20 cellular contexts compared by ENCODE assay signal in the genomic region with DNA sequence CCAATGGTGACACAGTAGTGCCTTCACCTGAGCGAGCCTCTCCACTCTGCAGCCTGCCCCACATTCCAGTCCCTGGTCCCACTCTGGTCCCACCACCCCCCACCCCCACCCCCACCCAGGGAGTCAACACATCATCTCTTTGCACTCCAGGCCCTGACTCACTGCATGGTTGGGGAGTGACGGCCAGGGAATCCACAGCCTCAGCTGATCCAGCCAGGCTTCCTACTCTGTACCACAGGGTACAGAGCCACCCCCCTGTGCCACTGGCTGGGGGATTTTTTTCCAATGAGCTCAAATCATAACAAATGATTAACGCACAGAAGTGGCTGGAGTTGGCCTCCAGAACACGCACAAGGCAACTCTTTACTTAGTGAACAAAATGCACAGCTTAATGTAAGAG.
DNase-seq lines count a peak whose midpoint lies in the region; ATAC-seq and TF ChIP-seq lines count a peak whose summit lies in the region.
"Had no signal": no experiment of that assay in that cellular context is flagged by ENCODE, and none has a peak within 500 bp of the region (broad histone marks: within the 10 kb centered on the region; RNA-seq: fewer than 3 reads in every experiment).

No MANE protein-coding gene starts in this region.

- H3K4me1 ChIP-seq in SJSA1 (replicated peaks) (peaks cover 6% of the 10 kb centered on the region), smooth muscle cell (ENCODE audit: low read depth) (no peaks in the 10 kb centered on the region)
- H3K4me1 ChIP-seq: BLaER1 treated with 17β-estradiol and CSF1 and Interleukin-3, amounts not matched to agents 10 nM and 100 nM; foreskin keratinocyte; pancreas had no signal

- no peaks in the 10 kb centered on the region for H4K20me1 ChIP-seq in smooth muscle cell (ENCODE audit: low read depth)
- H4K20me1 ChIP-seq: BLaER1 treated with 17β-estradiol and CSF1 and Interleukin-3, amounts not matched to agents 10 nM and 100 nM had no signal

- ATAC-seq in activated T-cell treated with anti-CD3 and anti-CD28 coated beads, Interleukin-2, amount 50 U/mL, for 72 hours (replicated peaks in 1 of 2) = no peak
- ATAC-seq in GM18868 (IDR thresholded peaks at IDR 0.05; ENCODE audit: unreplicated experiment) = no peak
- ATAC-seq in GM18511 (IDR thresholded peaks at IDR 0.05; ENCODE audit: unreplicated experiment) = no peak
- ATAC-seq: activated naive CD8-positive, alpha-beta T cell treated with anti-CD3 and anti-CD28 coated beads, Interleukin-2, amount 50 U/mL, for 24 hours; foreskin keratinocyte; pancreas; T-cell; WTC11 had no signal

- H3K27me3 Mint-ChIP-seq in activated T-cell treated with anti-CD3 and anti-CD28 coated beads, Interleukin-2, amount 50 U/mL, for 72 hours (ENCODE audit: low read depth) = peaks cover 5% of the 10 kb centered on the region
- H3K27me3 Mint-ChIP-seq: activated naive CD8-positive, alpha-beta T cell treated with anti-CD3 and anti-CD28 coated beads, Interleukin-2, amount 50 U/mL, for 24 hours had no signal

- H3F3A ChIP-seq in smooth muscle cell (ENCODE audit: low read depth) = no peaks in the 10 kb centered on the region

- H3K4me1 Mint-ChIP-seq in activated T-cell treated with anti-CD3 and anti-CD28 coated beads, Interleukin-2, amount 50 U/mL, for 72 hours (ENCODE audit: low read depth) = no peaks in the 10 kb centered on the region
- H3K4me1 Mint-ChIP-seq: activated naive CD8-positive, alpha-beta T cell treated with anti-CD3 and anti-CD28 coated beads, Interleukin-2, amount 50 U/mL, for 24 hours; H9; T-cell; WTC11 had no signal

- H3K27ac Mint-ChIP-seq in activated T-cell treated with anti-CD3 and anti-CD28 coated beads, Interleukin-2, amount 50 U/mL, for 72 hours = no peak overlapping the region
- H3K27ac Mint-ChIP-seq: activated naive CD8-positive, alpha-beta T cell treated with anti-CD3 and anti-CD28 coated beads, Interleukin-2, amount 50 U/mL, for 24 hours; endodermal cell; H9; T-cell; WTC11 had no signal

- DNase-seq in GM03348 (ENCODE audit: low spot score) (peak; percentile 81), SJSA1 (ENCODE audit: low read depth in 1 of 2, low spot score in 2 of 2) (peak; percentile 36 to 63), foreskin melanocyte (peak; percentile 2), smooth muscle cell (lab: John Stamatoyannopoulos, UW; ENCODE audit: unreplicated experiment) (no peak), NCI-H446 treated with DMSO at 0.1 percent for 48 hours (lab: John Stamatoyannopoulos, UW) (no peak)
- no peak for DNase-seq in activated T-cell treated with anti-CD3 and anti-CD28 coated beads, Interleukin-2, amount 50 U/mL, for 72 hours
- DNase-seq: activated naive CD8-positive, alpha-beta T cell treated with anti-CD3 and anti-CD28 coated beads, Interleukin-2, amount 50 U/mL, for 24 hours; cerebellar nuclear complex; endodermal cell; foreskin keratinocyte; H9; NCI-H2227 treated with DMSO at 0.1 percent for 48 hours; pancreas; small intestine; T-cell had no signal

- H3K4me3 ChIP-seq in SJSA1 = no peak overlapping the region
- H3K4me3 ChIP-seq in smooth muscle cell = no peak overlapping the region
- H3K4me3 ChIP-seq: BLaER1 treated with 17β-estradiol and CSF1 and Interleukin-3, amounts not matched to agents 10 nM and 100 nM; pancreas had no signal

- no peaks in the 10 kb centered on the region for H3K9me3 Mint-ChIP-seq in activated T-cell treated with anti-CD3 and anti-CD28 coated beads, Interleukin-2, amount 50 U/mL, for 72 hours
- H3K9me3 Mint-ChIP-seq: activated naive CD8-positive, alpha-beta T cell treated with anti-CD3 and anti-CD28 coated beads, Interleukin-2, amount 50 U/mL, for 24 hours; endodermal cell had no signal

- no peaks in the 10 kb centered on the region for H3K79me2 ChIP-seq in smooth muscle cell (ENCODE audit: low read depth)

- H3K9ac ChIP-seq in smooth muscle cell (ENCODE audit: low read depth) = peak overlapping the region; percentile 20
- H3K9ac ChIP-seq: BLaER1 treated with 17β-estradiol and CSF1 and Interleukin-3, amounts not matched to agents 10 nM and 100 nM had no signal

- H3K4me2 ChIP-seq in smooth muscle cell = peak overlapping the region; percentile 66
- H3K4me2 ChIP-seq: BLaER1 treated with 17β-estradiol and CSF1 and Interleukin-3, amounts not matched to agents 10 nM and 100 nM had no signal

- TF ChIP-seq CTCF in smooth muscle cell (IDR thresholded peaks at IDR 0.05; ENCODE audit: borderline replicate concordance, insufficient read depth, poor library complexity, severe bottlenecking) = no peak

- H3K4me3 Mint-ChIP-seq in activated T-cell treated with anti-CD3 and anti-CD28 coated beads, Interleukin-2, amount 50 U/mL, for 72 hours = no peak overlapping the region
- H3K4me3 Mint-ChIP-seq: activated naive CD8-positive, alpha-beta T cell treated with anti-CD3 and anti-CD28 coated beads, Interleukin-2, amount 50 U/mL, for 24 hours; endodermal cell; H9; T-cell; WTC11 had no signal

- H3K27ac ChIP-seq in SJSA1 = 0 out of 2 replicates have a peak overlapping the region, but pooled peaks have one; percentile 24
- peak overlapping the region; percentile 85 for H3K27ac ChIP-seq in smooth muscle cell (ENCODE audit: low read depth)
- H3K27ac ChIP-seq: BLaER1 treated with 17β-estradiol and CSF1 and Interleukin-3, amounts not matched to agents 10 nM and 100 nM; foreskin keratinocyte; pancreas; RWPE1 had no signal

- H3K9me3 ChIP-seq in SJSA1 (replicated peaks) (no peaks in the 10 kb centered on the region), smooth muscle cell (replicated peaks; ENCODE audit: low read depth) (no peaks in the 10 kb centered on the region)
- H3K9me3 ChIP-seq: BLaER1 treated with 17β-estradiol and CSF1 and Interleukin-3, amounts not matched to agents 10 nM and 100 nM; pancreas had no signal

- H3K27me3 ChIP-seq in SJSA1 (replicated peaks) (no peaks in the 10 kb centered on the region), smooth muscle cell (ENCODE audit: low read depth) (no peaks in the 10 kb centered on the region)
- H3K27me3 ChIP-seq: BLaER1 treated with 17β-estradiol and CSF1 and Interleukin-3, amounts not matched to agents 10 nM and 100 nM; foreskin keratinocyte; pancreas had no signal

- peak overlapping the region; percentile 46 for H2AFZ ChIP-seq in smooth muscle cell (ENCODE audit: low read depth)

- no peaks in the 10 kb centered on the region for H3K36me3 Mint-ChIP-seq in activated T-cell treated with anti-CD3 and anti-CD28 coated beads, Interleukin-2, amount 50 U/mL, for 72 hours (ENCODE audit: insufficient read depth in 2 of 2)
- H3K36me3 Mint-ChIP-seq: T-cell, WTC11 had no signal

- 44% methylated on average over 3 of the region's 4 CpGs for WGBS in smooth muscle cell (ENCODE audit: low lambda C conversion rate)

- H3K36me3 ChIP-seq in SJSA1 (no peaks in the 10 kb centered on the region), smooth muscle cell (ENCODE audit: low read depth) (no peaks in the 10 kb centered on the region)
- H3K36me3 ChIP-seq: BLaER1 treated with 17β-estradiol and CSF1 and Interleukin-3, amounts not matched to agents 10 nM and 100 nM; pancreas had no signal

Comparison
In these comparisons a context has a peak if more than half of its experiments do, and no peak if none do; other contexts are left out.
1. DNase-seq: peak in GM03348 (single experiment), SJSA1 (2 of 2) and foreskin melanocyte (single experiment); none in smooth muscle cell (single experiment), activated T-cell treated with anti-CD3 and anti-CD28 coated beads, Interleukin-2, amount 50 U/mL, for 72 hours (0 of 2) and NCI-H446 treated with DMSO at 0.1 percent for 48 hours (single experiment).